Comparison of ENCODE assay signal across 8 cellular contexts in genomic region chr16:353404-354285, GRCh38. TPM values are rescaled to one million over a fixed set of nuclear protein-coding genes. Genes with fewer than 3 reads are reported as not detected.
DNase-seq lines count a peak whose midpoint lies in the region; ATAC-seq and TF ChIP-seq lines count a peak whose summit lies in the region.

No MANE protein-coding gene starts in this region.

- H3K4me1 Mint-ChIP-seq in brain (peaks cover 25% of the 10 kb centered on the region), mesothelial cell of epicardium (peaks cover 9% of the 10 kb centered on the region)

- H3K36me3 Mint-ChIP-seq in brain (peaks cover 6% of the 10 kb centered on the region), mesothelial cell of epicardium (peaks cover 4% of the 10 kb centered on the region)

- TF ChIP-seq CTCF in 22Rv1 (IDR thresholded peaks at IDR 0.05) (no peak), brain (conservative IDR thresholded peaks at IDR 0.05) (no peak), mesothelial cell of epicardium (IDR thresholded peaks at IDR 0.05; ENCODE audit: unreplicated experiment) (no peak)

- H3K4me3 Mint-ChIP-seq in brain (peak overlapping the region in 4 of 5 experiments; percentile 6 to 68 (median 44)), mesothelial cell of epicardium (peak overlapping the region; percentile 50)

- H3K27ac Mint-ChIP-seq in brain (peak overlapping the region in 3 of 5 experiments; percentile 14 to 74 (median 65)), mesothelial cell of epicardium (peak overlapping the region; percentile 2)

- DNase-seq in mesothelial cell of epicardium (ENCODE audit: low spot score in 2 of 2, unreplicated experiment in 2 of 2) (no peak), COLO668 (lab: John Stamatoyannopoulos, UW; ENCODE audit: unreplicated experiment) (no peak), HK-2 (ENCODE audit: unreplicated experiment) (no peak)

- peak; percentile 2 for ATAC-seq in HG02642 (IDR thresholded peaks at IDR 0.05; ENCODE audit: poor library complexity, unreplicated experiment)
- no peak for ATAC-seq in GM18873 (IDR thresholded peaks at IDR 0.05; ENCODE audit: low FRiP score, unreplicated experiment)
- no peak for ATAC-seq in GM21619 (IDR thresholded peaks at IDR 0.05; ENCODE audit: unreplicated experiment)

- H3K9me3 Mint-ChIP-seq in brain (peaks cover 0 to 3% (median 0%) of the 10 kb centered on the region in 5 experiments), mesothelial cell of epicardium (no peaks in the 10 kb centered on the region)

- H3K27ac ChIP-seq in 22Rv1: peak overlapping the region; percentile 46

- no peaks in the 10 kb centered on the region for H3K27me3 Mint-ChIP-seq in brain
- no peaks in the 10 kb centered on the region for H3K27me3 Mint-ChIP-seq in mesothelial cell of epicardium (ENCODE audit: low read depth)

RNA-seq across cellular contexts. Expression of gene AXIN1, which starts 1.1 kb away (rescaled TPM):
- polyA plus RNA-seq in brain (ENCODE audit: insufficient read depth, low read depth, low replicate concordance): 21.6 TPM
- total RNA-seq in mesothelial cell of epicardium: 31.1 to 34.0 TPM (median 33.2 TPM) in 3 replicates

RNA-seq across cellular contexts. Expression of gene MRPL28, which starts 16.7 kb away (rescaled TPM):
- polyA plus RNA-seq in brain (ENCODE audit: insufficient read depth, low read depth, low replicate concordance): 147 TPM
- 75.3 to 75.9 TPM (median 75.9 TPM) in 3 replicates for total RNA-seq in mesothelial cell of epicardium

RNA-seq across cellular contexts. Expression of gene PGAP6, which starts 28.1 kb away (rescaled TPM):
- 28.1 TPM for polyA plus RNA-seq in brain (ENCODE audit: insufficient read depth, low read depth, low replicate concordance)
- 48.6 to 51.4 TPM (median 49.0 TPM) in 3 replicates for total RNA-seq in mesothelial cell of epicardium

RNA-seq across cellular contexts. Expression of gene NME4, which starts 43.4 kb away (rescaled TPM):
- 61.3 TPM for polyA plus RNA-seq in brain (ENCODE audit: insufficient read depth, low read depth, low replicate concordance)
- 252 to 258 TPM (median 253 TPM) in 3 replicates for total RNA-seq in mesothelial cell of epicardium

RNA-seq across cellular contexts. Expression of gene DECR2, which starts 48.0 kb away (rescaled TPM):
- polyA plus RNA-seq in brain (ENCODE audit: insufficient read depth, low read depth, low replicate concordance): 7.7 TPM
- total RNA-seq in mesothelial cell of epicardium: 29.3 to 35.4 TPM (median 31.2 TPM) in 3 replicates
